In genomic region chr1:33097137-33097611, GRCh38 we compare ENCODE assay signal across 11 cellular contexts. TPM values are rescaled to one million over a fixed set of nuclear protein-coding genes. Genes with fewer than 3 reads are reported as not detected.
DNase-seq lines count a peak whose midpoint lies in the region; ATAC-seq and TF ChIP-seq lines count a peak whose summit lies in the region.
"Had no signal": no experiment of that assay in that cellular context is flagged by ENCODE, and none has a peak within 500 bp of the region (broad histone marks: within the 10 kb centered on the region; RNA-seq: fewer than 3 reads in every experiment).

No MANE protein-coding gene starts in this region.

- H3K23ac ChIP-seq in mesenchymal stem cell (ENCODE audit: low read length in 2 of 2): no peak overlapping the region

- H2BK15ac ChIP-seq in mesenchymal stem cell (ENCODE audit: low read depth, poor library complexity, severe bottlenecking): no peak overlapping the region

- peaks cover 13% of the 10 kb centered on the region for H3K79me1 ChIP-seq in mesenchymal stem cell (replicated peaks; ENCODE audit: low read length, poor library complexity, severe bottlenecking)

- no peak overlapping the region for H3K9ac ChIP-seq in mesenchymal stem cell (ENCODE audit: low read length)

- H3K9me3 Mint-ChIP-seq in Calu3 (ENCODE audit: low read depth, unreplicated experiment) (no peaks in the 10 kb centered on the region), HFFc6 (no peaks in the 10 kb centered on the region)
- H3K9me3 Mint-ChIP-seq: T-cell had no signal

- no peak for TF ChIP-seq POLR2A in adrenal gland (IDR thresholded peaks at IDR 0.05)

- no peak for DNase-seq in Calu3
- no peak for DNase-seq in HFFc6
- peak in 6 of 7 donors; percentile 47 to 63 (median 55) for DNase-seq in adrenal gland
- no peak for DNase-seq in mesenchymal stem cell
- DNase-seq in DMS53 (lab: John Stamatoyannopoulos, UW): no peak
- DNase-seq in activated naive CD4-positive, alpha-beta T cell (lab: John Stamatoyannopoulos, UW): no peak
- DNase-seq: activated naive CD4-positive, alpha-beta T cell treated with Interleukin-2 at 50 U/mL for 16 hours; NCI-H1048; T-cell had no signal

- H3K18ac ChIP-seq in mesenchymal stem cell (ENCODE audit: low read depth in 1 of 2, low read length in 2 of 2): peak overlapping the region; percentile 15 to 97

- TF ChIP-seq CTCF in Calu3 (IDR thresholded peaks at IDR 0.05; ENCODE audit: unreplicated experiment) (no peak), HFFc6 (IDR thresholded peaks at IDR 0.05) (no peak), adrenal gland (IDR thresholded peaks at IDR 0.05) (no peak)

- H3K4me1 ChIP-seq in adrenal gland (replicated peaks in 1 of 2) (peaks cover 6 to 14% of the 10 kb centered on the region in 2 donors), mesenchymal stem cell (ENCODE audit: control insufficient read depth, insufficient read depth, low read depth, low read length) (peaks cover 39% of the 10 kb centered on the region)

- H3K4me3 ChIP-seq in adrenal gland: no peak overlapping the region
- H3K4me3 ChIP-seq in mesenchymal stem cell (ENCODE audit: insufficient read depth in 1 of 2, low read depth in 1 of 2, low read length in 2 of 2): no peak overlapping the region

- CTCF ChIA-PET in Calu3 (lab: Charles Lee): interaction anchor here (0.6 kb wide), 1 partner anchor 9 kb away, joined by 3 read pairs; no protein-coding TSS in a partner anchor

- H3K9me3 ChIP-seq in adrenal gland (replicated peaks in 1 of 3): no peaks in the 10 kb centered on the region
- no peaks in the 10 kb centered on the region for H3K9me3 ChIP-seq in mesenchymal stem cell (ENCODE audit: control insufficient read depth, low read length)

- H3K4me1 Mint-ChIP-seq in Calu3 (ENCODE audit: low read depth, unreplicated experiment) (peaks cover 17% of the 10 kb centered on the region), HFFc6 (ENCODE audit: low read depth) (peaks cover 79% of the 10 kb centered on the region)

- H3K27ac ChIP-seq in adrenal gland (peak overlapping the region in 1 of 5 donors; percentile 53), mesenchymal stem cell (ENCODE audit: low read length, poor library complexity, severe bottlenecking) (peak overlapping the region; percentile 100)

- H3K27ac Mint-ChIP-seq in Calu3 (ENCODE audit: unreplicated experiment) (peak overlapping the region; percentile 27), HFFc6 (peak overlapping the region; percentile 100)

- no peaks in the 10 kb centered on the region for H3K36me3 ChIP-seq in adrenal gland (replicated peaks in 1 of 2)
- peaks cover 17 to 31% of the 10 kb centered on the region in 2 experiments for H3K36me3 ChIP-seq in mesenchymal stem cell (ENCODE audit: control insufficient read depth in 1 of 2, insufficient read depth in 2 of 2, low read depth in 1 of 2, low read length in 2 of 2)

- no peak overlapping the region for H2BK5ac ChIP-seq in mesenchymal stem cell (ENCODE audit: low read depth, low read length, poor library complexity, severe bottlenecking)

- WGBS in adrenal gland, 4 donors: 80 to 96% (median 86%) methylated on average over 2 to 3 of the region's 3 CpGs
- WGBS in mesenchymal stem cell: 100% methylated on average over 2 of the region's 3 CpGs

- no peak for ATAC-seq in HG03175 (IDR thresholded peaks at IDR 0.05; ENCODE audit: unreplicated experiment)
- ATAC-seq: HCT116, T-cell had no signal

- no peak overlapping the region for H2AFZ ChIP-seq in mesenchymal stem cell (ENCODE audit: low read depth, low read length)

- peak overlapping the region; percentile 22 to 99 for H2BK12ac ChIP-seq in mesenchymal stem cell (ENCODE audit: low read length in 2 of 2)

- peak overlapping the region; percentile 33 for H4K8ac ChIP-seq in mesenchymal stem cell (ENCODE audit: low read length)

- H3K27me3 Mint-ChIP-seq in Calu3 (ENCODE audit: unreplicated experiment): peaks cover 8% of the 10 kb centered on the region
- H3K27me3 Mint-ChIP-seq in HFFc6 (ENCODE audit: insufficient read depth): no peaks in the 10 kb centered on the region
- H3K27me3 Mint-ChIP-seq: T-cell had no signal

- no TSS peak for BruUV-seq in Calu3 (replicated peaks; lab: Mats Ljungman, UMichigan)

- H4K91ac ChIP-seq in mesenchymal stem cell (ENCODE audit: low read length): peak overlapping the region; percentile 100

- H3K4me2 ChIP-seq in mesenchymal stem cell (ENCODE audit: low read length, poor library complexity, severe bottlenecking): no peak overlapping the region

- H2BK120ac ChIP-seq in mesenchymal stem cell (ENCODE audit: low read depth, low read length): peak overlapping the region; percentile 34

- H3K14ac ChIP-seq in mesenchymal stem cell (ENCODE audit: low read length in 2 of 2): peak overlapping the region in 1 of 2 experiments; percentile 68

- peak overlapping the region; percentile 5 to 98 for H3K4ac ChIP-seq in mesenchymal stem cell (ENCODE audit: low read depth in 1 of 2, low read length in 2 of 2)

- H2AK5ac ChIP-seq in mesenchymal stem cell (ENCODE audit: low read length, severe bottlenecking): peak overlapping the region; percentile 97

- no peaks in the 10 kb centered on the region for H3K27me3 ChIP-seq in adrenal gland
- no peaks in the 10 kb centered on the region for H3K27me3 ChIP-seq in mesenchymal stem cell (ENCODE audit: control insufficient read depth in 1 of 2, insufficient read depth in 1 of 2, low read length in 2 of 2)

- intact Hi-C loops in Calu3 (cut with micrococcal nuclease; ENCODE audit: unreplicated experiment) (loop anchor here (5.0 kb wide), 1 partner anchor 375 kb away; the partner anchor contains the start of gene ZSCAN20), adrenal gland (cut with DNase I) (loop anchor here in 1 of 2 donors (10.0 kb wide), 1 partner anchor 518 kb away; no protein-coding TSS in a partner anchor)

- peaks cover 12% of the 10 kb centered on the region for H3K36me3 Mint-ChIP-seq in Calu3 (ENCODE audit: insufficient read depth, unreplicated experiment)
- peaks cover 16% of the 10 kb centered on the region for H3K36me3 Mint-ChIP-seq in HFFc6 (ENCODE audit: low read depth)
- H3K36me3 Mint-ChIP-seq: T-cell had no signal

- no peak overlapping the region for H3K4me3 Mint-ChIP-seq in Calu3 (ENCODE audit: low read depth, unreplicated experiment)
- no peak overlapping the region for H3K4me3 Mint-ChIP-seq in HFFc6

RNA-seq across cellular contexts. Expression of gene AZIN2, which starts 16.2 kb away (rescaled TPM):
- 3.3 and 3.6 TPM in 2 replicates for total RNA-seq in Calu3 (2022)
- total RNA-seq in HFFc6 (2021; fragmentation: NEBNext Ultra II Directional; extraction: Animal tissue kit (Norgen Biotek cat#: 25700)): 1 to 10 TPM; 2.4 to 3.7 (median 3.1) TPM
- 10 to 100 TPM in 5 of 8 donors, 1 to 10 TPM in 3; 5.1 to 18.9 (median 11.2) TPM for total RNA-seq in adrenal gland
- 10 to 100 TPM in 1 of 3 donors, 1 to 10 TPM in 2; 2.3 to 14.7 (median 7.8) TPM for polyA plus RNA-seq in adrenal gland
- polyA plus RNA-seq in mesenchymal stem cell (2013, experiment 1 of 2): 4.2 TPM
- 3.2 TPM for polyA plus RNA-seq in mesenchymal stem cell (2013, experiment 2 of 2)

Comparison
In these comparisons a context has a peak if more than half of its experiments do, and no peak if none do; other contexts are left out.
1. DNase-seq: peak in adrenal gland (6 of 7); none in Calu3 (single experiment), HFFc6 (single experiment), mesenchymal stem cell (single experiment), DMS53 (single experiment) and activated naive CD4-positive, alpha-beta T cell (0 of 4).